ENCODE assay signal across 1 cellular context in genomic region chr6:107917468-107918375, GRCh38.
TF ChIP-seq lines count a peak whose summit lies in the region.

No MANE protein-coding gene starts in this region.

TF ChIP-seq in HEK293, 187 proteins besides CTCF, POLR2A, EP300 and RAD21 (continued from another document):
- TF ChIP-seq ZNF488 (tag by site-specific recombination; IDR thresholded peaks at IDR 0.05): no peak
